Comparison of ENCODE assay signal across 8 cellular contexts in genomic region chr11:73393479-73394415, GRCh38. TPM values are rescaled to one million over a fixed set of nuclear protein-coding genes. Genes with fewer than 3 reads are reported as not detected.
DNase-seq lines count a peak whose midpoint lies in the region; ATAC-seq and TF ChIP-seq lines count a peak whose summit lies in the region.

No MANE protein-coding gene starts in this region.

- ATAC-seq in GM18868 (IDR thresholded peaks at IDR 0.05; ENCODE audit: unreplicated experiment) (peak; percentile 41), left colon (peak; percentile 87)
- ATAC-seq in central memory CD8-positive, alpha-beta T cell (replicated peaks; ENCODE audit: extremely low read depth, poor library complexity, severe bottlenecking): peak; percentile 57

- H3K27ac Mint-ChIP-seq in central memory CD8-positive, alpha-beta T cell (ENCODE audit: low read depth): peak overlapping the region; percentile 19

- H3K27me3 ChIP-seq in AG04450 (ENCODE audit: control insufficient read depth, insufficient read depth, low read length): no peaks in the 10 kb centered on the region

- POLR2A ChIA-PET in AG04450 (lab: Yijun Ruan, JAX): interaction anchor here (1.5 kb wide), 1 partner anchor 43 kb away, joined by 5 read pairs; no protein-coding TSS in a partner anchor

- intact Hi-C loops in left colon (cut with DNase I, micrococcal nuclease): loop anchor here in 1 of 2 donors (2.0 kb wide), 1 partner anchor 43 kb away; no protein-coding TSS in a partner anchor

- no peaks in the 10 kb centered on the region for H3K9me3 ChIP-seq in AG04450 (ENCODE audit: control insufficient read depth, insufficient read depth, low read length)

- H3K27me3 Mint-ChIP-seq in central memory CD8-positive, alpha-beta T cell: no peaks in the 10 kb centered on the region

- H3K4me3 Mint-ChIP-seq in central memory CD8-positive, alpha-beta T cell: no peak overlapping the region

- CTCF ChIA-PET in AG04450 (lab: Charles Lee): interaction anchor here (0.6 to 4.5 kb wide), 16 partner anchors 9 to 267 kb away, joined by 3 to 43 read pairs (median 3); partner anchors contain the start of gene ARHGEF17

- no peaks in the 10 kb centered on the region for H3K9me3 Mint-ChIP-seq in central memory CD8-positive, alpha-beta T cell

- H3K36me3 Mint-ChIP-seq in central memory CD8-positive, alpha-beta T cell (ENCODE audit: insufficient read depth): peaks cover 55% of the 10 kb centered on the region

- peak; percentile 59 for DNase-seq in AG04450 (ENCODE audit: low read depth, low spot score)
- DNase-seq in NCI-H2196 (lab: John Stamatoyannopoulos, UW; ENCODE audit: unreplicated experiment): peak; percentile 67
- DNase-seq in activated CD4-positive, CD25-positive, alpha-beta regulatory T cell treated with anti-CD3 and anti-CD28 coated beads, Interleukin-2, amount 50 U/mL, for 16 hours (ENCODE audit: low read depth, low spot score): peak; percentile 35
- DNase-seq in central memory CD8-positive, alpha-beta T cell (ENCODE audit: low spot score in 2 of 2): peak; percentile 50 to 58
- DNase-seq in left colon: peak; percentile 62 to 82
- DNase-seq in stimulated activated CD4-positive, alpha-beta T cell treated with anti-CD3 and anti-CD28 coated beads, Interleukin-4, amount 100 ng/mL, for 1 hour: peak; percentile 65
- no peak for DNase-seq in NCI-H1048 (lab: John Stamatoyannopoulos, UW)

- peaks cover 18% of the 10 kb centered on the region for H3K4me1 Mint-ChIP-seq in central memory CD8-positive, alpha-beta T cell

- no peak overlapping the region for H3K4me3 ChIP-seq in AG04450 (ENCODE audit: low read depth, low read length)

- peak; percentile 91 for TF ChIP-seq CTCF in AG04450 (IDR thresholded peaks at IDR 0.05; ENCODE audit: low read depth, low read length)

- H3K27ac ChIP-seq in AG04450 (ENCODE audit: low read depth, low read length): peak overlapping the region; percentile 39

RNA-seq across cellular contexts. Expression of gene RELT, which starts 17.5 kb away (rescaled TPM):
- polyA plus RNA-seq in AG04450 (2011; rRNA removed): 1.1 TPM in 2 replicates
- polyA minus RNA-seq in AG04450 (2011; rRNA and poly(A)+ RNA removed): 1.1 and 1.7 TPM in 2 replicates
- total RNA-seq in left colon: 1 to 10 TPM; 2.6 to 3.1 TPM
